37 cellular contexts compared by ENCODE assay signal in the genomic region with DNA sequence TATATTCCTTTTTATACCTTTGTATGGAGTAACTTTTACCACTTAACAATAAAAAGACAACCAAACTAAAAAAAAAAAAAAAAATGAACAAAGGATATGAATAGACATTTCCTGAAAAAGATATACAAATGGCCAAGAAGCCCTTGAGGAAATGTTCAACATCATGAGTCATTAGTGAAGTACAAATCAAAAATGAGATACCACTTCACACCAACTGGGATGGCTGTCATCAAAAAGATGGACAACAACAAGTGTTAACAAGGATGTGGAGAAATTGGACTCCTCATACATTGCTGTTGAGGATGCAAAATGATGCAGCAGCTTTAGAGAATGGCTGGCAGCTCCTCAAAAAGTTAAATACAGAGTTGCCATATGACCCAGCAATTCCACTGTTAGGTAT. TPM values are rescaled to one million over a fixed set of nuclear protein-coding genes. Genes with fewer than 3 reads are reported as not detected.
"Had no signal": no experiment of that assay in that cellular context is flagged by ENCODE, and none has a peak within 500 bp of the region (broad histone marks: within the 10 kb centered on the region; RNA-seq: fewer than 3 reads in every experiment).

No MANE protein-coding gene starts in this region.

- H3K4me3 Mint-ChIP-seq: activated CD4-positive, alpha-beta memory T cell treated with anti-CD3 and anti-CD28 coated beads, Interleukin-2, amount 10 ng/mL, durations not matched to agents 7 days and 5 days; activated CD4-positive, alpha-beta T cell treated with anti-CD3 and anti-CD28 coated beads, Interleukin-2, amount 10 ng/mL, durations not matched to agents 7 days and 5 days; activated naive CD4-positive, alpha-beta T cell treated with anti-CD3 and anti-CD28 coated beads, Interleukin-2, amount 10 ng/mL, durations not matched to agents 7 days and 5 days; activated naive CD8-positive, alpha-beta T cell treated with anti-CD3 and anti-CD28 coated beads, Interleukin-2, amount 10 ng/mL, durations not matched to agents 7 days and 5 days; activated T-cell treated with anti-CD3 and anti-CD28 coated beads, Interleukin-2, amount 50 U/mL, for 24 hours; natural killer cell treated with Interleukin-12 subunit alpha and Interleukin-12 subunit beta and Interleukin-15 and Interleukin-18, amount 100 ng/mL, for 72 hours; stimulated activated memory B cell treated with anti-CD40 and anti-IgM and Interleukin-4, amounts not matched to agents 10 μg/mL and 1 μg/mL and 100 μg/mL, for 72 hours had no signal

- H3K4me1 ChIP-seq: esophagus muscularis mucosa, foreskin keratinocyte, heart right ventricle, left lung, lower lobe of right lung, stomach, thyroid gland, upper lobe of right lung had no signal

- H3K4me2 ChIP-seq: smooth muscle cell had no signal

- H3K4me3 ChIP-seq: esophagus muscularis mucosa, heart right ventricle, left lung, lower lobe of right lung, smooth muscle cell, stomach, thyroid gland, upper lobe of right lung had no signal

- FAIRE-seq: astrocyte, TTC549 had no signal

- H3K36me3 Mint-ChIP-seq: activated naive CD4-positive, alpha-beta T cell treated with anti-CD3 and anti-CD28 coated beads, Interleukin-2, amount 10 ng/mL, durations not matched to agents 7 days and 5 days had no signal

- H3K27ac Mint-ChIP-seq: activated CD4-positive, alpha-beta memory T cell treated with anti-CD3 and anti-CD28 coated beads, Interleukin-2, amount 10 ng/mL, durations not matched to agents 7 days and 5 days; activated CD4-positive, alpha-beta T cell treated with anti-CD3 and anti-CD28 coated beads, Interleukin-2, amount 10 ng/mL, durations not matched to agents 7 days and 5 days; activated naive CD4-positive, alpha-beta T cell treated with anti-CD3 and anti-CD28 coated beads, Interleukin-2, amount 10 ng/mL, durations not matched to agents 7 days and 5 days; activated naive CD8-positive, alpha-beta T cell treated with anti-CD3 and anti-CD28 coated beads, Interleukin-2, amount 10 ng/mL, durations not matched to agents 7 days and 5 days; activated T-cell treated with anti-CD3 and anti-CD28 coated beads, Interleukin-2, amount 50 U/mL, for 24 hours; natural killer cell treated with Interleukin-12 subunit alpha and Interleukin-12 subunit beta and Interleukin-15 and Interleukin-18, amount 100 ng/mL, for 72 hours; stimulated activated memory B cell treated with anti-CD40 and anti-IgM and Interleukin-4, amounts not matched to agents 10 μg/mL and 1 μg/mL and 100 μg/mL, for 72 hours had no signal

- H3K27me3 ChIP-seq: brain microvascular endothelial cell, left lung, stomach, thyroid gland, upper lobe of right lung had no signal

- H3K4me1 Mint-ChIP-seq: activated CD4-positive, alpha-beta memory T cell treated with anti-CD3 and anti-CD28 coated beads, Interleukin-2, amount 10 ng/mL, durations not matched to agents 7 days and 5 days; activated CD4-positive, alpha-beta T cell treated with anti-CD3 and anti-CD28 coated beads, Interleukin-2, amount 10 ng/mL, durations not matched to agents 7 days and 5 days; activated naive CD4-positive, alpha-beta T cell treated with anti-CD3 and anti-CD28 coated beads, Interleukin-2, amount 10 ng/mL, durations not matched to agents 7 days and 5 days; activated naive CD8-positive, alpha-beta T cell treated with anti-CD3 and anti-CD28 coated beads, Interleukin-2, amount 10 ng/mL, durations not matched to agents 7 days and 5 days; stimulated activated memory B cell treated with anti-CD40 and anti-IgM and Interleukin-4, amounts not matched to agents 10 μg/mL and 1 μg/mL and 100 μg/mL, for 72 hours had no signal

- H3K9me3 ChIP-seq: esophagus muscularis mucosa, heart right ventricle, left lung, lower lobe of right lung, stomach, thyroid gland, upper lobe of right lung had no signal

- ATAC-seq: activated CD4-positive, CD25-positive, alpha-beta regulatory T cell treated with anti-CD3 and anti-CD28 coated beads, Interleukin-2, amount 50 U/mL, for 24 hours; foreskin keratinocyte; heart right ventricle; left lung; lower lobe of right lung; natural killer cell treated with Interleukin-12 subunit alpha and Interleukin-12 subunit beta and Interleukin-15 and Interleukin-18, amount 100 ng/mL, for 72 hours; sciatic nerve; stimulated activated memory B cell treated with anti-CD40 and anti-IgM and Interleukin-4, amounts not matched to agents 10 μg/mL and 1 μg/mL and 100 μg/mL, for 72 hours; upper lobe of right lung had no signal

- H3K36me3 ChIP-seq: brain microvascular endothelial cell, esophagus muscularis mucosa, heart right ventricle, left lung, lower lobe of right lung, stomach, thyroid gland, upper lobe of right lung, WERI-Rb-1 had no signal

- H3K27ac ChIP-seq: brain microvascular endothelial cell, esophagus muscularis mucosa, foreskin keratinocyte, heart right ventricle, left lung, lower lobe of right lung, stomach, thyroid gland, upper lobe of right lung, WERI-Rb-1 had no signal

- DNase-seq: activated CD4-positive, alpha-beta memory T cell treated with anti-CD3 and anti-CD28 coated beads, Interleukin-2, amount 10 ng/mL, durations not matched to agents 7 days and 5 days; activated CD4-positive, alpha-beta T cell treated with anti-CD3 and anti-CD28 coated beads, Interleukin-2, amount 10 ng/mL, durations not matched to agents 7 days and 5 days; activated CD8-positive, alpha-beta memory T cell treated with anti-CD3 and anti-CD28 coated beads, Interleukin-2, amount 50 U/mL, for 48 hours; activated gamma-delta T cell; activated naive CD4-positive, alpha-beta T cell treated with anti-CD3 and anti-CD28 coated beads, Interleukin-2, amount 10 ng/mL, durations not matched to agents 7 days and 5 days; activated naive CD8-positive, alpha-beta T cell treated with anti-CD3 and anti-CD28 coated beads, Interleukin-2, amount 10 ng/mL, durations not matched to agents 7 days and 5 days; activated T-cell treated with anti-CD3 and anti-CD28 coated beads, Interleukin-2, amount 50 U/mL, for 24 hours; amniotic stem cell; brain microvascular endothelial cell; cortex of kidney; foreskin keratinocyte; heart right ventricle; kidney glomerular epithelial cell; left lung; lower lobe of right lung; mesenchymal stem cell; posterior cingulate gyrus; retina; stimulated activated CD4-positive, alpha-beta T cell treated with anti-CD3 and anti-CD28 coated beads, Interleukin-1b, Interleukin-23, amount 100 ng/mL, for 48 hours; stimulated activated CD4-positive, alpha-beta T cell treated with anti-CD3 and anti-CD28 coated beads, Interleukin-4, amount 100 ng/mL, for 4 hours; stimulated activated CD8-positive, alpha-beta memory T cell treated with anti-CD3 and anti-CD28 coated beads, Interleukin-4, amount 100 ng/mL, for 48 hours; stomach; T-helper 9 cell; thyroid gland; upper lobe of right lung; WERI-Rb-1 had no signal

RNA-seq across cellular contexts. Expression of gene SCYGR2, which starts 22.6 kb away (rescaled TPM):
- total RNA-seq: activated CD4-positive, alpha-beta memory T cell treated with anti-CD3 and anti-CD28 coated beads, Interleukin-2, amount 10 ng/mL, durations not matched to agents 7 days and 5 days; activated CD4-positive, alpha-beta T cell treated with anti-CD3 and anti-CD28 coated beads, Interleukin-2, amount 10 ng/mL, durations not matched to agents 7 days and 5 days; activated naive CD8-positive, alpha-beta T cell treated with anti-CD3 and anti-CD28 coated beads, Interleukin-2, amount 10 ng/mL, durations not matched to agents 7 days and 5 days; astrocyte; chondrocyte; esophagus muscularis mucosa; foreskin keratinocyte; heart right ventricle; left lung; lower lobe of right lung; natural killer cell treated with Interleukin-12 subunit alpha and Interleukin-12 subunit beta and Interleukin-15 and Interleukin-18, amount 100 ng/mL, for 72 hours; osteoblast; sciatic nerve; smooth muscle cell; stomach; T-helper 1 cell treated with Interleukin-12 subunit alpha and Interleukin-12 subunit beta and Interleukin-4 antibody, amounts not matched to agents 30 ng/mL and 1 ng/mL, for 36 hours; thyroid gland; upper lobe of right lung had no signal
- polyA plus RNA-seq: foreskin keratinocyte, heart right ventricle, smooth muscle cell, stomach had no signal

RNA-seq across cellular contexts. Expression of gene SCYGR3, which starts 38.5 kb away (rescaled TPM):
- total RNA-seq: activated CD4-positive, alpha-beta memory T cell treated with anti-CD3 and anti-CD28 coated beads, Interleukin-2, amount 10 ng/mL, durations not matched to agents 7 days and 5 days; activated CD4-positive, alpha-beta T cell treated with anti-CD3 and anti-CD28 coated beads, Interleukin-2, amount 10 ng/mL, durations not matched to agents 7 days and 5 days; activated naive CD8-positive, alpha-beta T cell treated with anti-CD3 and anti-CD28 coated beads, Interleukin-2, amount 10 ng/mL, durations not matched to agents 7 days and 5 days; astrocyte; chondrocyte; esophagus muscularis mucosa; foreskin keratinocyte; heart right ventricle; left lung; lower lobe of right lung; natural killer cell treated with Interleukin-12 subunit alpha and Interleukin-12 subunit beta and Interleukin-15 and Interleukin-18, amount 100 ng/mL, for 72 hours; osteoblast; sciatic nerve; smooth muscle cell; stomach; T-helper 1 cell treated with Interleukin-12 subunit alpha and Interleukin-12 subunit beta and Interleukin-4 antibody, amounts not matched to agents 30 ng/mL and 1 ng/mL, for 36 hours; thyroid gland; upper lobe of right lung had no signal
- polyA plus RNA-seq: foreskin keratinocyte, heart right ventricle, smooth muscle cell, stomach had no signal

RNA-seq across cellular contexts. Expression of gene SCYGR4, which starts 41.2 kb away (rescaled TPM):
- total RNA-seq: activated CD4-positive, alpha-beta memory T cell treated with anti-CD3 and anti-CD28 coated beads, Interleukin-2, amount 10 ng/mL, durations not matched to agents 7 days and 5 days; activated CD4-positive, alpha-beta T cell treated with anti-CD3 and anti-CD28 coated beads, Interleukin-2, amount 10 ng/mL, durations not matched to agents 7 days and 5 days; activated naive CD8-positive, alpha-beta T cell treated with anti-CD3 and anti-CD28 coated beads, Interleukin-2, amount 10 ng/mL, durations not matched to agents 7 days and 5 days; astrocyte; chondrocyte; esophagus muscularis mucosa; foreskin keratinocyte; heart right ventricle; left lung; lower lobe of right lung; natural killer cell treated with Interleukin-12 subunit alpha and Interleukin-12 subunit beta and Interleukin-15 and Interleukin-18, amount 100 ng/mL, for 72 hours; osteoblast; sciatic nerve; smooth muscle cell; stomach; T-helper 1 cell treated with Interleukin-12 subunit alpha and Interleukin-12 subunit beta and Interleukin-4 antibody, amounts not matched to agents 30 ng/mL and 1 ng/mL, for 36 hours; thyroid gland; upper lobe of right lung had no signal
- polyA plus RNA-seq: foreskin keratinocyte, heart right ventricle, smooth muscle cell, stomach had no signal
